Comparison of ENCODE assay signal across 28 cellular contexts in the genomic region with DNA sequence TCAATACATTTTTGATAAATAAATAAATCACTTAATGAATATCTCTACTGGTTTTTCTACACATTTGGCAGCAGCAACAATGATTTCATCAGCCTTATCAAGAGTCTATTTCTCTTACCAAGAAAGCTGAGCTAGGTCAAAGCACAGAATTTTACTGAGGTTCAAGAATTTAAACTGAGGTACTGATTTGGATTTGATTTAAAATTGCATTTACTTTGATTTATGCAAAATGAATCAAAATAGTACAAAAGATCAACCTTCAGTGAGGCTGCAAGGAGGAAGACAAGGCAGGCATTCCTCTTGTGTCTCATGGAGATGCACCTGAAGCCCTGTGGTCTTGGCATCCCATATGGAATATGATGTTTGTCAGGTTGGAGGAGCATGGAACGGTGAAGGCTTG.
"Had no signal": no experiment of that assay in that cellular context is flagged by ENCODE, and none has a peak within 500 bp of the region (broad histone marks: within the 10 kb centered on the region; RNA-seq: fewer than 3 reads in every experiment).

No MANE protein-coding gene starts in this region.

- H3K9me3 ChIP-seq: colonic mucosa, esophagus muscularis mucosa, esophagus squamous epithelium, gastrocnemius medialis, gastroesophageal sphincter, heart left ventricle, heart right ventricle had no signal

- H3K27ac ChIP-seq: colonic mucosa, coronary artery, dorsolateral prefrontal cortex, epithelial cell of prostate, esophagus muscularis mucosa, esophagus squamous epithelium, foreskin keratinocyte, gastrocnemius medialis, gastroesophageal sphincter, heart left ventricle, heart right ventricle had no signal

- H3K27me3 ChIP-seq: colonic mucosa, dorsolateral prefrontal cortex, esophagus muscularis mucosa, esophagus squamous epithelium, gastrocnemius medialis, gastroesophageal sphincter, heart left ventricle, heart right ventricle had no signal

- H3K4me1 ChIP-seq: colonic mucosa, esophagus muscularis mucosa, esophagus squamous epithelium, foreskin keratinocyte, gastrocnemius medialis, gastroesophageal sphincter, heart left ventricle, heart right ventricle had no signal

- H3K4me3 ChIP-seq: colonic mucosa, coronary artery, dorsolateral prefrontal cortex, esophagus muscularis mucosa, esophagus squamous epithelium, gastrocnemius medialis, gastroesophageal sphincter, heart left ventricle, heart right ventricle had no signal

- ATAC-seq: effector memory CD8-positive, alpha-beta T cell; esophagus mucosa; foreskin keratinocyte; gastrocnemius medialis; gastroesophageal sphincter; heart left ventricle; heart right ventricle had no signal

- FAIRE-seq: colon, endometrium, endothelial cell of umbilical vein, frontal cortex had no signal

- DNase-seq: colonic mucosa; cortex of kidney; dermis blood vessel endothelial cell; effector CD4-positive, alpha-beta T cell; effector CD8-positive, alpha-beta T cell; effector memory CD4-positive, alpha-beta T cell; effector memory CD8-positive, alpha-beta T cell; endodermal cell; erythroblast; esophagus squamous epithelium; foreskin fibroblast; foreskin keratinocyte; foreskin melanocyte; gastrocnemius medialis; glutamatergic neuron; head of caudate nucleus; heart left ventricle; heart right ventricle had no signal

- H3K36me3 ChIP-seq: colonic mucosa, esophagus muscularis mucosa, esophagus squamous epithelium, gastrocnemius medialis, gastroesophageal sphincter, heart left ventricle, heart right ventricle had no signal
